In the genomic region with DNA sequence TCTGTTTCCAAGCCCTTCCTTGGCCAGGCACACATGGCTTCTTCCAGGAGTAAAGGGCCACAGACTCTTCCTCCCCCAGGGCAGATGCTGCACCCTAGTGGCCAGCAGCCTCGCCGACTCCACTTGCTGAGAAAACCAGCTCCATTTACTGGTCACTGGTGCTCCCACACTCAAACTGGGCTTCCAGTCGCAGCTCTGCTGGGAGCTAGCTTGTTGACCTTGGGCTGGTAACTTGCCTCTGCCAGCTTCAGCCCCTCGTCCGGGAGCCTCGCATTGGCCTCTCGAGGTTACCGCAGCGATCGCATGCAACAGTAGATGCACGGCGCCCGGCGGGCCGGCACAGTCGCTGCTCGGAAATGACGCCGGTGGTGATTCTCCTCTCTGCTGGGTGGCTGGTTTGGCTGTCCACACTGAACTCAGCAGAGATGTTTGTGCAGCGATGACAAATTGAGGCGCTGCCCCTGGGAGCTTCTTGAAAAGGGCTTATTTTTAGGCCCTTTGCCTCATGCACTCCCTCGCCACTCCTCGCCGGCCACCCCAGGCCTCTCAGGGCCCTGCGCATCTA, we compare ENCODE assay signal across 8 cellular contexts.
DNase-seq lines count a peak whose midpoint lies in the region; ATAC-seq and TF ChIP-seq lines count a peak whose summit lies in the region.

No MANE protein-coding gene starts in this region.

- H3K4me1 ChIP-seq in right atrium auricular region = peaks cover 0 to 42% of the 10 kb centered on the region in 2 donors

- ATAC-seq in GM21529 (IDR thresholded peaks at IDR 0.05; ENCODE audit: unreplicated experiment) = no peak
- no peak for ATAC-seq in GM21723 (IDR thresholded peaks at IDR 0.05; ENCODE audit: unreplicated experiment)

- H3K9me3 ChIP-seq in right atrium auricular region = no peaks in the 10 kb centered on the region

- H3K4me3 ChIP-seq in right atrium auricular region = no peak overlapping the region

- TF ChIP-seq CTCF in GM10266 (IDR thresholded peaks at IDR 0.05; ENCODE audit: control insufficient read depth, insufficient read depth, low read depth, missing control alignments) (peak; percentile 73), right atrium auricular region (IDR thresholded peaks at IDR 0.05) (peak; percentile 29 to 77)

- DNase-seq in ACHN = peak; percentile 71
- peak; percentile 62 for DNase-seq in GM10266 (ENCODE audit: extremely low spot score)
- DNase-seq in OCI-M1 (lab: John Stamatoyannopoulos, UW) = peak; percentile 88
- DNase-seq in activated naive CD4-positive, alpha-beta T cell treated with anti-CD3 and anti-CD28 coated beads, Interleukin-2, amount 50 U/mL, for 16 hours = peak; percentile 43
- DNase-seq in right atrium auricular region (ENCODE audit: low spot score) = no peak
- peak; percentile 59 for DNase-seq in stimulated activated CD4-positive, alpha-beta T cell treated with anti-CD3 and anti-CD28 coated beads, Interleukin-15, amount 100 ng/mL, for 24 hours

- in situ Hi-C loops in ACHN (cut with HindIII; ENCODE audit: low pct_ligation_motif_present, low pct_unique_long_range_greater_than_20kb, low sequenced_read_pairs) = no loop called here

- no peak overlapping the region for H3K27ac ChIP-seq in right atrium auricular region

- peaks cover 36% of the 10 kb centered on the region for H3K36me3 ChIP-seq in right atrium auricular region

- no peaks in the 10 kb centered on the region for H3K27me3 ChIP-seq in right atrium auricular region
